Comparison of ENCODE assay signal across 16 cellular contexts in the genomic region with DNA sequence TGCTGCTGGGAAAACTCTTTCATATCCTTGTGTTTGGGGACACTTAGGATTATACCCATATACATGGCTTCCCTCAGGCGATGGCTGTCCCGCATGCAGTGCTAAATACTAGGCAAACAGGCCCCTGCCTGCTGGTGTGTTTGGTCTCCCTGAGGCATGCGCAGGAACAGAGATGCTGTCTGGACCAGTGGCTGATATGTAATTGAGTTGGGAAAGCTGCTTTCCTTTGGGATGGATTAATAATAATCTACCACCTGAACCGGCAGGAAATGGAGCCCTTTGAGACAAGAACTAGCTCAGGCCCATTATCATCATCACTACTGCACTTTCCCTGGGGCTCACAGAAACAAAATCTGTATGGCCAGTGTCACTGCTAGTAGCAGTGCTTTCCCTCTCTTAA. TPM values are rescaled to one million over a fixed set of nuclear protein-coding genes. Genes with fewer than 3 reads are reported as not detected.
A peak's percentile ranks its signal among the peaks of the same experiment; 100 is the strongest.
DNase-seq lines count a peak whose midpoint lies in the region; ATAC-seq and TF ChIP-seq lines count a peak whose summit lies in the region.
"Had no signal": no experiment of that assay in that cellular context is flagged by ENCODE, and none has a peak within 500 bp of the region (broad histone marks: within the 10 kb centered on the region; RNA-seq: fewer than 3 reads in every experiment).

No MANE protein-coding gene starts in this region.

- H4K91ac ChIP-seq in trophoblast cell (ENCODE audit: low read depth, low read length) = no peak overlapping the region

- TF ChIP-seq CTCF in SK-N-SH (IDR thresholded peaks at IDR 0.05) (no peak), VCaP (conservative IDR thresholded peaks at IDR 0.05) (no peak), testis (IDR thresholded peaks at IDR 0.05) (no peak)

- H3K36me3 ChIP-seq in SK-N-SH (replicated peaks in 1 of 2; ENCODE audit: control insufficient read depth in 1 of 2, insufficient read depth in 2 of 2, low read length in 1 of 2) (peaks cover 4 to 24% of the 10 kb centered on the region in 2 experiments), trophoblast cell (ENCODE audit: control insufficient read depth in 1 of 2, insufficient read depth in 2 of 2, low read length in 2 of 2) (peaks cover 8 to 17% of the 10 kb centered on the region in 2 experiments), testis (ENCODE audit: low read depth, missing control alignments) (no peaks in the 10 kb centered on the region)

- no peak overlapping the region for H3K14ac ChIP-seq in trophoblast cell (ENCODE audit: low read length)

- H2BK120ac ChIP-seq in trophoblast cell (ENCODE audit: insufficient read depth, low read length, poor library complexity) = no peak overlapping the region

- H3K9me2 ChIP-seq in SK-N-SH = no peaks in the 10 kb centered on the region

- TF ChIP-seq RAD21 in SK-N-SH (IDR thresholded peaks at IDR 0.05; ENCODE audit: low read length) = no peak

- H2AFZ ChIP-seq in SK-N-SH (ENCODE audit: low read depth) (no peak overlapping the region), trophoblast cell (ENCODE audit: insufficient read depth, low read length, poor library complexity) (no peak overlapping the region)
- H2AFZ ChIP-seq: GM23248 had no signal

- H2AK5ac ChIP-seq in trophoblast cell (ENCODE audit: low read length) = no peak overlapping the region

- CTCF ChIA-PET in SK-N-SH (lab: Yijun Ruan, JAX) = interaction anchor here (0.9 to 1.6 kb wide), 2 partner anchors 19 to 43 kb away, joined by 3 to 5 read pairs; partner anchors contain the start of genes EXOSC7 and ZDHHC3

- DNase-seq in SK-N-SH (peak; percentile 57), trophoblast cell (peak; percentile 62 to 77), left cardiac atrium (no peak), testis (no peak)
- DNase-seq: CD8-positive, alpha-beta T cell; COR-L47; DMS 273 treated with DMSO at 0.1 percent for 48 hours; DMS53; GM23248 had no signal

- H3K4me2 ChIP-seq in SK-N-SH (no peak overlapping the region), trophoblast cell (ENCODE audit: low read length) (no peak overlapping the region)
- H3K4me2 ChIP-seq: A549; BLaER1 treated with 17β-estradiol and CSF1 and Interleukin-3, amounts not matched to agents 10 nM and 100 nM had no signal

- POLR2A ChIA-PET in SK-N-SH (lab: Yijun Ruan, JAX) = no interaction called here

- 0 out of 2 replicates have a peak, but pooled peaks cover 15% of the 10 kb centered on the region for H4K20me1 ChIP-seq in SK-N-SH (ENCODE audit: insufficient read depth)

- H3F3A ChIP-seq in SK-N-SH (replicated peaks; ENCODE audit: insufficient read depth) = no peaks in the 10 kb centered on the region

- H3K4me3 ChIP-seq in SK-N-SH (ENCODE audit: low read depth in 2 of 2, low read length in 1 of 2) (no peak overlapping the region), trophoblast cell (ENCODE audit: low read depth, low read length) (no peak overlapping the region), testis (no peak overlapping the region)
- H3K4me3 ChIP-seq: A549; BLaER1 treated with 17β-estradiol and CSF1 and Interleukin-3, amounts not matched to agents 10 nM and 100 nM; GM23248; HAP-1 had no signal

- H3K27me3 ChIP-seq in SK-N-SH (ENCODE audit: insufficient read depth) (no peaks in the 10 kb centered on the region), trophoblast cell (ENCODE audit: insufficient read depth, low read length) (no peaks in the 10 kb centered on the region), testis (no peaks in the 10 kb centered on the region)
- H3K27me3 ChIP-seq: BLaER1 treated with 17β-estradiol and CSF1 and Interleukin-3, amounts not matched to agents 10 nM and 100 nM had no signal

- no peak overlapping the region for H3K23ac ChIP-seq in trophoblast cell (ENCODE audit: low read length)

- no peaks in the 10 kb centered on the region for H3K9me3 ChIP-seq in SK-N-SH
- no peaks in the 10 kb centered on the region for H3K9me3 ChIP-seq in trophoblast cell (ENCODE audit: insufficient read depth, low read depth, low read length)
- H3K9me3 ChIP-seq in testis = no peaks in the 10 kb centered on the region
- H3K9me3 ChIP-seq: A549; BLaER1 treated with 17β-estradiol and CSF1 and Interleukin-3, amounts not matched to agents 10 nM and 100 nM; HAP-1 had no signal

- H2BK5ac ChIP-seq in trophoblast cell (ENCODE audit: low read depth, low read length, poor library complexity) = no peak overlapping the region

- TF ChIP-seq EP300 in SK-N-SH (IDR thresholded peaks at IDR 0.05; ENCODE audit: borderline replicate concordance in 1 of 2, low read depth in 1 of 2, low read length in 1 of 2) = peak in 1 of 2 experiments; percentile 59; a peak in 1 of 4 replicates

- no peak overlapping the region for H3K4ac ChIP-seq in trophoblast cell (ENCODE audit: low read depth, low read length)

- no peak overlapping the region for H3K18ac ChIP-seq in trophoblast cell (ENCODE audit: low read length)

- H3K9ac ChIP-seq in SK-N-SH (no peak overlapping the region), trophoblast cell (ENCODE audit: low read length) (no peak overlapping the region)
- H3K9ac ChIP-seq: BLaER1 treated with 17β-estradiol and CSF1 and Interleukin-3, amounts not matched to agents 10 nM and 100 nM; GM23248 had no signal

- intact Hi-C loops in left cardiac atrium (cut with DNase I) (no loop called here), testis (cut with DNase I; ENCODE audit: low total_unique reads) (no loop called here)

- H4K8ac ChIP-seq in trophoblast cell (ENCODE audit: low read depth, low read length) = no peak overlapping the region

- TF ChIP-seq POLR2A in testis (IDR thresholded peaks at IDR 0.05) = no peak

- H3K27ac ChIP-seq in SK-N-SH (ENCODE audit: low read depth in 2 of 2, low read length in 1 of 2) (peak overlapping the region in 1 of 2 experiments; percentile 92; a peak in 2 of 4 replicates), VCaP (peak overlapping the region; percentile 79), trophoblast cell (ENCODE audit: low read depth, low read length) (no peak overlapping the region), testis (no peak overlapping the region)
- H3K27ac ChIP-seq: 22Rv1; A549; BLaER1 treated with 17β-estradiol and CSF1 and Interleukin-3, amounts not matched to agents 10 nM and 100 nM; GM23248 had no signal

- H3K4me1 ChIP-seq in SK-N-SH (ENCODE audit: control insufficient read depth in 1 of 2, insufficient read depth in 2 of 2, low read depth in 1 of 2, low read length in 1 of 2) (peaks cover 0 to 43% of the 10 kb centered on the region in 2 experiments; a peak in 2 of 4 replicates), trophoblast cell (ENCODE audit: control insufficient read depth in 1 of 2, insufficient read depth in 2 of 2, low read length in 2 of 2) (peaks cover 0 to 3% of the 10 kb centered on the region in 2 experiments), testis (no peaks in the 10 kb centered on the region)
- H3K4me1 ChIP-seq: A549 had no signal

- H3K79me2 ChIP-seq in SK-N-SH (ENCODE audit: insufficient read depth) (peaks cover 31% of the 10 kb centered on the region; the same call in 1 of the 2 replicates), trophoblast cell (ENCODE audit: control insufficient read depth, insufficient read depth, low read length, poor library complexity) (no peaks in the 10 kb centered on the region)

- WGBS in SK-N-SH (ENCODE audit: low lambda C conversion rate) = 72% methylated on average over 4 of the region's 4 CpGs
- WGBS in trophoblast cell (ENCODE audit: extremely low coverage, insufficient coverage, insufficient read length) = no CpG with 5 or more reads among the region's 4 CpGs
- WGBS in testis, 2 donors = 89 to 97% methylated on average over 4 of the region's 4 CpGs

- no peak overlapping the region for H4K12ac ChIP-seq in trophoblast cell (ENCODE audit: low read depth, low read length)

- no peaks in the 10 kb centered on the region for H3K79me1 ChIP-seq in trophoblast cell (ENCODE audit: low read length)

- no peak overlapping the region for H2BK12ac ChIP-seq in trophoblast cell (ENCODE audit: low read length)

- ATAC-seq in SK-N-SH treated with all-trans-retinoic acid at 6 μM for 48 hours (no peak), HG02642 (IDR thresholded peaks at IDR 0.05; ENCODE audit: poor library complexity, unreplicated experiment) (no peak), left cardiac atrium (no peak)
- ATAC-seq: A549; CD8-positive, alpha-beta T cell had no signal

TF ChIP-seq in SK-N-SH, 30 proteins besides CTCF, POLR2A, EP300 and RAD21 (continues in another document):
- TF ChIP-seq CHD2 (IDR thresholded peaks at IDR 0.05; ENCODE audit: low read length, partially characterized antibody) (peak; percentile 10), FOXJ3 (CRISPR knock-in tag; IDR thresholded peaks at IDR 0.05) (peak; percentile 65), SMC3 (IDR thresholded peaks at IDR 0.05; ENCODE audit: low read depth, low read length) (no peak), GATA2 (CRISPR knock-in tag; IDR thresholded peaks at IDR 0.05) (peak; percentile 40; the same call in 1 of the 2 replicates)

TF ChIP-seq in SK-N-SH treated with all-trans-retinoic acid at 6 μM for 48 hours, 23 proteins besides CTCF, POLR2A, EP300 and RAD21 (continues in another document):
- TF ChIP-seq TCF4 (CRISPR knock-in tag; IDR thresholded peaks at IDR 0.05; ENCODE audit: borderline replicate concordance) (no peak), ARNTL (CRISPR knock-in tag; IDR thresholded peaks at IDR 0.05; ENCODE audit: borderline replicate concordance, low read depth) (no peak), SNAI2 (CRISPR knock-in tag; IDR thresholded peaks at IDR 0.05) (no peak), ZC3H10 (CRISPR knock-in tag; IDR thresholded peaks at IDR 0.05) (no peak), ESRRG (CRISPR knock-in tag; IDR thresholded peaks at IDR 0.05) (no peak), OSR1 (CRISPR knock-in tag; IDR thresholded peaks at IDR 0.05) (no peak)

RNA-seq across cellular contexts. Expression of gene ZDHHC3, which starts 18.0 kb away (rescaled TPM):
- polyA plus RNA-seq in SK-N-SH (2012; rRNA removed) (60.7 and 72.3 TPM in 2 replicates), testis (ENCODE audit: insufficient read depth, low read depth, low replicate concordance) (248 TPM)
- polyA plus RNA-seq in SK-N-SH (2012; cell fraction: cytosol; rRNA removed) = 45.7 and 63.4 TPM in 2 replicates
- polyA plus RNA-seq in SK-N-SH (2012; cell fraction: nucleus; rRNA removed) = 51.3 and 65.3 TPM in 2 replicates
- polyA plus RNA-seq in trophoblast cell (2013) = 50.9 and 51.5 TPM in 2 replicates
- total RNA-seq in left cardiac atrium (10 to 100 TPM; 42.7 to 45.5 TPM), testis (100 to 1,000 TPM; 122 to 164 TPM)

RNA-seq across cellular contexts. Expression of gene EXOSC7, which starts 18.1 kb away (rescaled TPM):
- polyA plus RNA-seq in SK-N-SH (2012; rRNA removed) = 83.5 and 96.4 TPM in 2 replicates
- 94.3 and 94.9 TPM in 2 replicates for polyA plus RNA-seq in SK-N-SH (2012; cell fraction: cytosol; rRNA removed)
- 66.6 and 68.4 TPM in 2 replicates for polyA plus RNA-seq in SK-N-SH (2012; cell fraction: nucleus; rRNA removed)
- 25.4 and 26.2 TPM in 2 replicates for polyA plus RNA-seq in trophoblast cell (2013)
- total RNA-seq in left cardiac atrium = 10 to 100 TPM; 21.0 to 32.1 TPM
- total RNA-seq in testis = 10 to 100 TPM; 66.3 to 71.5 TPM
- 63.3 TPM for polyA plus RNA-seq in testis (ENCODE audit: insufficient read depth, low read depth, low replicate concordance)

Comparison
In these comparisons a context has a peak if more than half of its experiments do, and no peak if none do; other contexts are left out.
1. DNase-seq: peak in SK-N-SH (single experiment) and trophoblast cell (2 of 2); none in left cardiac atrium (single experiment) and testis (single experiment).